Comparison of ENCODE assay signal across 14 cellular contexts in genomic region chr18:63306819-63307554, GRCh38. TPM values are rescaled to one million over a fixed set of nuclear protein-coding genes. Genes with fewer than 3 reads are reported as not detected.
DNase-seq lines count a peak whose midpoint lies in the region; ATAC-seq and TF ChIP-seq lines count a peak whose summit lies in the region.
"Had no signal": no experiment of that assay in that cellular context is flagged by ENCODE, and none has a peak within 500 bp of the region (broad histone marks: within the 10 kb centered on the region; RNA-seq: fewer than 3 reads in every experiment).

No MANE protein-coding gene starts in this region.

- H3K27me3 Mint-ChIP-seq in activated T-cell treated with anti-CD3 and anti-CD28 coated beads, Interleukin-2, amount 50 U/mL, for 24 hours, result no peaks in the 10 kb centered on the region

- WGBS in esophagus muscularis mucosa, result 91% methylated on average over 7 of the region's 7 CpGs
- 94% methylated on average over 7 of the region's 7 CpGs for WGBS in smooth muscle cell (ENCODE audit: low lambda C conversion rate)
- WGBS in tibial nerve, 2 donors, result 53 to 69% methylated on average over 7 of the region's 7 CpGs

- H3K4me2 ChIP-seq in Loucy (ENCODE audit: low read depth, low read length, poor library complexity, severe bottlenecking) (peak overlapping the region; percentile 24), smooth muscle cell (peak overlapping the region; percentile 9)
- H3K4me2 ChIP-seq: hepatocyte had no signal

- TF ChIP-seq POLR2A in esophagus muscularis mucosa (IDR thresholded peaks at IDR 0.05; ENCODE audit: low read depth) (no peak), tibial nerve (IDR thresholded peaks at IDR 0.05) (no peak)

- no peaks in the 10 kb centered on the region for H3K9me2 ChIP-seq in Loucy (replicated peaks; ENCODE audit: low read depth, low read length)

- H3F3A ChIP-seq in Loucy (ENCODE audit: low read depth) (no peaks in the 10 kb centered on the region; the same call in 1 of the 2 replicates), smooth muscle cell (ENCODE audit: low read depth) (no peaks in the 10 kb centered on the region)

- H3K4me1 Mint-ChIP-seq in activated T-cell treated with anti-CD3 and anti-CD28 coated beads, Interleukin-2, amount 50 U/mL, for 24 hours (ENCODE audit: low read depth), result peaks cover 90% of the 10 kb centered on the region

- H3K4me1 ChIP-seq in Loucy (ENCODE audit: insufficient read depth, low read length, poor library complexity, severe bottlenecking) (peaks cover 60% of the 10 kb centered on the region), esophagus muscularis mucosa (peaks cover 20 to 61% (median 53%) of the 10 kb centered on the region in 4 donors), smooth muscle cell (ENCODE audit: low read depth) (no peaks in the 10 kb centered on the region), tibial nerve (peaks cover 0 to 91% (median 48%) of the 10 kb centered on the region in 4 donors)

- H3K9me3 Mint-ChIP-seq in activated T-cell treated with anti-CD3 and anti-CD28 coated beads, Interleukin-2, amount 50 U/mL, for 24 hours, result no peaks in the 10 kb centered on the region

- H2AFZ ChIP-seq in Loucy (ENCODE audit: low read length), result no peak overlapping the region
- H2AFZ ChIP-seq in smooth muscle cell (ENCODE audit: low read depth), result no peak overlapping the region
- H2AFZ ChIP-seq: hepatocyte had no signal

- H3K36me3 Mint-ChIP-seq in activated T-cell treated with anti-CD3 and anti-CD28 coated beads, Interleukin-2, amount 50 U/mL, for 24 hours (ENCODE audit: low read depth), result peaks cover 70% of the 10 kb centered on the region

- ATAC-seq in HG03139 (IDR thresholded peaks at IDR 0.05; ENCODE audit: unreplicated experiment), result no peak
- ATAC-seq: esophagus mucosa had no signal

- H3K9ac ChIP-seq in Loucy (ENCODE audit: low read depth, low read length, poor library complexity, severe bottlenecking), result no peak overlapping the region
- no peak overlapping the region for H3K9ac ChIP-seq in smooth muscle cell (ENCODE audit: low read depth)

- peak overlapping the region in 3 of 4 donors; percentile 5 to 29 (median 22) for H3K27ac ChIP-seq in esophagus muscularis mucosa (replicated peaks in 1 of 4)
- no peak overlapping the region for H3K27ac ChIP-seq in smooth muscle cell (ENCODE audit: low read depth)
- peak overlapping the region in 2 of 4 donors; percentile 81 to 89 for H3K27ac ChIP-seq in tibial nerve
- H3K27ac ChIP-seq: hepatocyte had no signal

- H3K27ac Mint-ChIP-seq in activated T-cell treated with anti-CD3 and anti-CD28 coated beads, Interleukin-2, amount 50 U/mL, for 24 hours, result peak overlapping the region; percentile 72

- H4K20me1 ChIP-seq in Loucy (ENCODE audit: insufficient read depth, low read length, poor library complexity, severe bottlenecking) (peaks cover 35% of the 10 kb centered on the region), smooth muscle cell (ENCODE audit: low read depth) (no peaks in the 10 kb centered on the region)

- H3K79me2 ChIP-seq in Loucy (ENCODE audit: insufficient read depth, low read length), result peaks cover 96% of the 10 kb centered on the region
- H3K79me2 ChIP-seq in smooth muscle cell (ENCODE audit: low read depth), result no peaks in the 10 kb centered on the region
- H3K79me2 ChIP-seq: hepatocyte had no signal

- no peaks in the 10 kb centered on the region for H3K36me3 ChIP-seq in Loucy (ENCODE audit: insufficient read depth, low read length)
- no peaks in the 10 kb centered on the region for H3K36me3 ChIP-seq in esophagus muscularis mucosa
- no peaks in the 10 kb centered on the region for H3K36me3 ChIP-seq in smooth muscle cell (ENCODE audit: low read depth)
- H3K36me3 ChIP-seq in tibial nerve, result no peaks in the 10 kb centered on the region

- DNase-seq in activated T-cell treated with anti-CD3 and anti-CD28 coated beads, Interleukin-2, amount 50 U/mL, for 24 hours, result no peak
- no peak for DNase-seq in activated T-cell treated with anti-CD3 and anti-CD28 coated beads for 4 hours
- DNase-seq in esophagus muscularis mucosa (ENCODE audit: extremely low spot score), result no peak
- DNase-seq in smooth muscle cell (lab: John Stamatoyannopoulos, UW; ENCODE audit: unreplicated experiment), result no peak
- no peak for DNase-seq in tibial nerve (ENCODE audit: low spot score in 2 of 2)
- no peak for DNase-seq in NCI-H2081 treated with DMSO at 0.1 percent for 48 hours (lab: John Stamatoyannopoulos, UW)
- DNase-seq: NCI-H1105, NCI-H69, substantia nigra had no signal

- intact Hi-C loops in esophagus muscularis mucosa (cut with DNase I), result no loop called here

- H3K4me3 ChIP-seq in Loucy (ENCODE audit: low read length, poor library complexity, severe bottlenecking), result no peak overlapping the region
- H3K4me3 ChIP-seq in esophagus muscularis mucosa, result no peak overlapping the region
- no peak overlapping the region for H3K4me3 ChIP-seq in smooth muscle cell
- no peak overlapping the region for H3K4me3 ChIP-seq in tibial nerve
- H3K4me3 ChIP-seq: hepatocyte, skin epidermis had no signal

- H3K27me3 ChIP-seq in Loucy (ENCODE audit: insufficient read depth, low read length, poor library complexity, severe bottlenecking), result no peaks in the 10 kb centered on the region
- no peaks in the 10 kb centered on the region for H3K27me3 ChIP-seq in esophagus muscularis mucosa
- no peaks in the 10 kb centered on the region for H3K27me3 ChIP-seq in smooth muscle cell (ENCODE audit: low read depth)
- no peaks in the 10 kb centered on the region for H3K27me3 ChIP-seq in tibial nerve

- TF ChIP-seq CTCF in Loucy (conservative IDR thresholded peaks at IDR 0.05; ENCODE audit: low read length), result no peak
- no peak for TF ChIP-seq CTCF in esophagus muscularis mucosa (IDR thresholded peaks at IDR 0.05)
- no peak for TF ChIP-seq CTCF in smooth muscle cell (IDR thresholded peaks at IDR 0.05; ENCODE audit: borderline replicate concordance, insufficient read depth, poor library complexity, severe bottlenecking)
- no peak for TF ChIP-seq CTCF in tibial nerve (IDR thresholded peaks at IDR 0.05)

- H3K9me3 ChIP-seq in Loucy (ENCODE audit: insufficient read depth, low read depth, low read length), result no peaks in the 10 kb centered on the region
- H3K9me3 ChIP-seq in esophagus muscularis mucosa, result no peaks in the 10 kb centered on the region
- H3K9me3 ChIP-seq in smooth muscle cell (replicated peaks; ENCODE audit: low read depth), result no peaks in the 10 kb centered on the region
- no peaks in the 10 kb centered on the region for H3K9me3 ChIP-seq in tibial nerve

- H3K4me3 Mint-ChIP-seq in activated T-cell treated with anti-CD3 and anti-CD28 coated beads, Interleukin-2, amount 50 U/mL, for 24 hours, result no peak overlapping the region

- TF ChIP-seq EP300 in esophagus muscularis mucosa (IDR thresholded peaks at IDR 0.05) (no peak), tibial nerve (IDR thresholded peaks at IDR 0.05) (no peak)

RNA-seq across cellular contexts. Expression of gene BCL2, which starts 12.6 kb away (rescaled TPM):
- 10 to 100 TPM; 25.2 to 39.0 (median 36.1) TPM for total RNA-seq in esophagus muscularis mucosa
- total RNA-seq in smooth muscle cell, result 0.85 and 0.94 TPM in 2 replicates
- 0.50 TPM in 1 of 2 replicates, not detected in the other for polyA plus RNA-seq in smooth muscle cell
- 10 to 100 TPM; 54.7 to 79.1 (median 67.0) TPM for total RNA-seq in tibial nerve

Comparison
In these comparisons a context has a peak if more than half of its experiments do, and no peak if none do; other contexts are left out.
1. RNA of gene BCL2, which starts 12.6 kb away (total RNA-seq): 54.7 to 79.1 TPM in tibial nerve and 25.2 to 39.0 TPM in esophagus muscularis mucosa; 0.85 to 0.94 TPM in smooth muscle cell; every median in the first group is over 10 times any median in the second.